ENCODE assay signal across 8 cellular contexts in genomic region chr19:33080761-33081681, GRCh38. TPM values are rescaled to one million over a fixed set of nuclear protein-coding genes. Genes with fewer than 3 reads are reported as not detected.
DNase-seq lines count a peak whose midpoint lies in the region; ATAC-seq and TF ChIP-seq lines count a peak whose summit lies in the region.

GPATCH1 (plus strand) TSS chr19:33081181; CDS start chr19:33081194, 13 bp downstream.

- H3K4me1 ChIP-seq in PC-9 (replicated peaks; ENCODE audit: insufficient read depth): peaks cover 30% of the 10 kb centered on the region
- H3K4me1 ChIP-seq in muscle layer of colon (ENCODE audit: insufficient read depth, low read length): peaks cover 10% of the 10 kb centered on the region

- no peaks in the 10 kb centered on the region for H3K27me3 Mint-ChIP-seq in activated T-cell treated with anti-CD3 and anti-CD28 coated beads, Interleukin-2, amount 50 U/mL, for 24 hours

- BruUV-seq in PC-9 (replicated peaks; lab: Mats Ljungman, UMichigan): no TSS peak

- peak within 1 kb of the TSS; percentile 93 for H3K4me3 Mint-ChIP-seq in activated T-cell treated with anti-CD3 and anti-CD28 coated beads, Interleukin-2, amount 50 U/mL, for 24 hours

- peaks cover 19% of the 10 kb centered on the region for H3K79me2 ChIP-seq in PC-9 (ENCODE audit: low read depth)

- no peaks in the 10 kb centered on the region for H3K9me3 ChIP-seq in PC-9 (ENCODE audit: insufficient read depth, low read depth)
- no peaks in the 10 kb centered on the region for H3K9me3 ChIP-seq in muscle layer of colon (ENCODE audit: low read length)

- H3K9ac ChIP-seq in muscle layer of colon (ENCODE audit: low read length): peak within 1 kb of the TSS; percentile 82

- no peak for TF ChIP-seq CTCF in PC-9 (conservative IDR thresholded peaks at IDR 0.05)

- H3K27ac ChIP-seq in PC-9: no peak within 1 kb of the TSS
- H3K27ac ChIP-seq in muscle layer of colon (ENCODE audit: low read depth, low read length): peak within 1 kb of the TSS; percentile 64

- intact Hi-C loops in PC-9 (cut with micrococcal nuclease; ENCODE audit: unreplicated experiment): loop anchor here (1.0 kb wide), 1 partner anchor 17 kb away; no protein-coding TSS in a partner anchor

- peak; percentile 87 for ATAC-seq in GM21515 (IDR thresholded peaks at IDR 0.05; ENCODE audit: unreplicated experiment)
- ATAC-seq in esophagus mucosa: peak; percentile 90

- CTCF ChIA-PET in PC-9 (lab: Charles Lee): interaction anchor here (0.5 to 0.7 kb wide), 2 partner anchors 25 to 102 kb away, joined by 3 to 8 read pairs; no protein-coding TSS in a partner anchor

- H3F3A ChIP-seq in PC-9 (ENCODE audit: insufficient read depth, low read depth): peaks cover 16% of the 10 kb centered on the region

- H3K4me1 Mint-ChIP-seq in activated T-cell treated with anti-CD3 and anti-CD28 coated beads, Interleukin-2, amount 50 U/mL, for 24 hours (ENCODE audit: low read depth): peaks cover 33% of the 10 kb centered on the region

- H3K27me3 ChIP-seq in PC-9 (ENCODE audit: insufficient read depth, low read depth) (no peaks in the 10 kb centered on the region), muscle layer of colon (ENCODE audit: control insufficient read depth in 1 of 2, insufficient read depth in 2 of 2, low read length in 2 of 2) (no peaks in the 10 kb centered on the region)

- H3K4me3 ChIP-seq in PC-9: peak within 1 kb of the TSS; percentile 86
- H3K4me3 ChIP-seq in muscle layer of colon (ENCODE audit: low read depth in 1 of 2, low read length in 2 of 2): peak within 1 kb of the TSS; percentile 91 to 93

- H3K9me3 Mint-ChIP-seq in activated T-cell treated with anti-CD3 and anti-CD28 coated beads, Interleukin-2, amount 50 U/mL, for 24 hours: no peaks in the 10 kb centered on the region

- peak within 1 kb of the TSS; percentile 96 for H3K27ac Mint-ChIP-seq in activated T-cell treated with anti-CD3 and anti-CD28 coated beads, Interleukin-2, amount 50 U/mL, for 24 hours

- peak within 1 kb of the TSS; percentile 97 for H3K4me2 ChIP-seq in PC-9

- no peaks in the 10 kb centered on the region for H4K20me1 ChIP-seq in PC-9 (ENCODE audit: insufficient read depth)

- H3K36me3 ChIP-seq in PC-9 (ENCODE audit: low read depth) (no peaks in the 10 kb centered on the region), muscle layer of colon (ENCODE audit: insufficient read depth, low read length) (no peaks in the 10 kb centered on the region)

- peaks cover 16% of the 10 kb centered on the region for H3K36me3 Mint-ChIP-seq in activated T-cell treated with anti-CD3 and anti-CD28 coated beads, Interleukin-2, amount 50 U/mL, for 24 hours (ENCODE audit: low read depth)

- POLR2A ChIA-PET in PC-9 (lab: Charles Lee; ENCODE audit: unreplicated experiment): interaction anchor here (0.6 to 0.7 kb wide), 4 partner anchors 18 to 409 kb away, joined by 3 to 5 read pairs (median 4); no protein-coding TSS in a partner anchor

- H3K9me2 ChIP-seq in PC-9 (ENCODE audit: insufficient read depth): no peaks in the 10 kb centered on the region

- DNase-seq in DMS 273 (lab: John Stamatoyannopoulos, UW; ENCODE audit: unreplicated experiment): peak; percentile 96
- DNase-seq in HuH-7.5 (ENCODE audit: low spot score): peak; percentile 91
- DNase-seq in PC-9: peak; percentile 69 to 86
- DNase-seq in activated T-cell treated with anti-CD3 and anti-CD28 coated beads, Interleukin-2, amount 50 U/mL, for 24 hours: peak; percentile 91
- peak; percentile 65 to 68 for DNase-seq in stimulated activated CD8-positive, alpha-beta memory T cell treated with anti-CD3 and anti-CD28 coated beads, Interleukin-7, amount 100 ng/mL, for 1 hour (ENCODE audit: low read depth in 2 of 2)

- peak within 1 kb of the TSS; percentile 98 for H2AFZ ChIP-seq in PC-9

RNA-seq across cellular contexts. Expression of gene GPATCH1, which starts in this region (rescaled TPM):
- total RNA-seq in PC-9 (2021) (11.0 and 12.4 TPM in 2 replicates), esophagus mucosa (3.9 TPM)
